18 cellular contexts compared by ENCODE assay signal in genomic region chr11:128206476-128206875, GRCh38.
"Had no signal": no experiment of that assay in that cellular context is flagged by ENCODE, and none has a peak within 500 bp of the region (broad histone marks: within the 10 kb centered on the region; RNA-seq: fewer than 3 reads in every experiment).

No MANE protein-coding gene starts in this region.

- H3K27me3 ChIP-seq: ovary, right lobe of liver had no signal

- DNase-seq: activated CD4-positive, alpha-beta T cell treated with anti-CD3 and anti-CD28 coated beads, Interleukin-2, amount 50 U/mL, for 48 hours; activated gamma-delta T cell treated with Interleukin-2 at 50 U/mL for 16 hours; dorsolateral prefrontal cortex; erythroblast; head of caudate nucleus; left ventricle myocardium superior; naive thymus-derived CD4-positive, alpha-beta T cell; ovary; psoas muscle; right lobe of liver; stimulated activated CD4-positive, alpha-beta T cell treated with anti-CD3 and anti-CD28 coated beads, Interleukin-4, amount 100 ng/mL, for 4 hours; stimulated activated naive B cell treated with anti-CD40 and anti-IgM and Interleukin-4, amounts not matched to agents 10 μg/mL and 1 μg/mL and 100 μg/mL, for 72 hours had no signal

- FAIRE-seq: colon, frontal cortex had no signal

- H3K4me1 ChIP-seq: psoas muscle, right lobe of liver had no signal

- H3K4me3 ChIP-seq: dorsolateral prefrontal cortex, ovary, psoas muscle, right lobe of liver, smooth muscle cell, thoracic aorta had no signal

- ATAC-seq: activated naive CD4-positive, alpha-beta T cell treated with anti-CD3 and anti-CD28 coated beads, Interleukin-2, amount 50 U/mL, for 72 hours; left ventricle myocardium superior; naive thymus-derived CD4-positive, alpha-beta T cell; psoas muscle; right lobe of liver; stimulated activated naive B cell treated with anti-CD40 and anti-IgM and Interleukin-4, amounts not matched to agents 10 μg/mL and 1 μg/mL and 100 μg/mL, for 72 hours; WTC11 had no signal

- H3K9me3 ChIP-seq: ovary, psoas muscle, right lobe of liver, thoracic aorta had no signal

- H3K27ac ChIP-seq: dorsolateral prefrontal cortex, ovary, psoas muscle, right lobe of liver had no signal

- H3K36me3 ChIP-seq: ovary, right lobe of liver, thoracic aorta had no signal

- H3K4me2 ChIP-seq: smooth muscle cell had no signal
